Comparison of ENCODE assay signal across 12 cellular contexts in the genomic region with DNA sequence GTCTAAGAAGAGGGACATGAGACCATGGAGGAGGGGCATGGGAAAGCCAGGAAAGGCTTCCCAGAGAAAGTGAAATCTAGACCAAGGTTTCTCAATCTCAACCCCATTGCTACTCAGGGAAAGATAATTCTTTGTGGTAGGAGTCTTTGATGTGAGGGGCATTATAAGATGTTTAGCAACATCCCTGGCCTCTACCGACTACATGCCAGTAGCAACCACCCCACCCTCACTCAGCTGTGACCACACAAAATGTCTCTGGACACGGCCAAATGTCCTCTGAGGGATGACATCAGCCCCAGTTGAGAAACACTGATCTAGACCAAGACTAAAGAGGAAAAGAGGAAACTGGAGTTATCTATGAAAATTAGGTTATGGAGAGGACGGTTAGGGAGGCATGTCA.
DNase-seq lines count a peak whose midpoint lies in the region; ATAC-seq and TF ChIP-seq lines count a peak whose summit lies in the region.
"Had no signal": no experiment of that assay in that cellular context is flagged by ENCODE, and none has a peak within 500 bp of the region (broad histone marks: within the 10 kb centered on the region; RNA-seq: fewer than 3 reads in every experiment).

No MANE protein-coding gene starts in this region.

- peaks cover 0 to 3% (median 0%) of the 10 kb centered on the region in 3 donors for H3K27me3 ChIP-seq in psoas muscle (ENCODE audit: insufficient read depth in 3 of 3, low read length in 2 of 3)

- H3K36me3 ChIP-seq in psoas muscle (ENCODE audit: insufficient read depth in 1 of 2, low read depth in 1 of 2), result no peaks in the 10 kb centered on the region
- H3K36me3 ChIP-seq: BE2C, HAP-1 had no signal

- intact Hi-C loops in psoas muscle (cut with DNase I), result no loop called here

- DNase-seq in MV-4-11 (lab: John Stamatoyannopoulos, UW) (peak; percentile 78), NOMO-1 (lab: John Stamatoyannopoulos, UW; ENCODE audit: unreplicated experiment in 2 of 2) (peak; percentile 31 to 54), SKM-1 treated with dmso at 0.1 percent for 144 hours (lab: John Stamatoyannopoulos, UW; ENCODE audit: unreplicated experiment) (peak; percentile 60), psoas muscle (peak; percentile 23 to 46), GM03348 (ENCODE audit: low spot score) (no peak)
- DNase-seq in stimulated activated naive CD8-positive, alpha-beta T cell treated with anti-CD3 and anti-CD28 coated beads, Interleukin-15, Interleukin-2, amounts not matched to agents 100 U/mL and 50 U/mL, for 24 hours, result no peak
- DNase-seq: BE2C, DMS79 had no signal

- H3K4me3 ChIP-seq in psoas muscle, result no peak overlapping the region
- H3K4me3 ChIP-seq: A549, HAP-1 had no signal

- ATAC-seq in psoas muscle (peak in 1 of 4 donors; percentile 27), HG02571 (IDR thresholded peaks at IDR 0.05; ENCODE audit: unreplicated experiment) (no peak)
- no peak for ATAC-seq in stimulated activated naive CD8-positive, alpha-beta T cell treated with anti-CD3 and anti-CD28 coated beads, Interleukin-15, Interleukin-2, amounts not matched to agents 100 U/mL and 50 U/mL, for 24 hours
- ATAC-seq: A549 had no signal

- no peak for TF ChIP-seq CTCF in psoas muscle (IDR thresholded peaks at IDR 0.05)

- no peaks in the 10 kb centered on the region for H3K9me3 ChIP-seq in psoas muscle
- H3K9me3 ChIP-seq: BE2C, HAP-1 had no signal

- H3K4me1 ChIP-seq in psoas muscle, result no peaks in the 10 kb centered on the region
- H3K4me1 ChIP-seq: A549, BE2C, HAP-1 had no signal

- H3K27ac ChIP-seq in psoas muscle, result no peak overlapping the region
- H3K27ac ChIP-seq: A549, C4-2B had no signal

- WGBS in psoas muscle, 3 donors, result 32 to 50% (median 40%) methylated on average over 3 of the region's 3 CpGs

Comparison
In these comparisons a context has a peak if more than half of its experiments do, and no peak if none do; other contexts are left out.
1. DNase-seq: peak in MV-4-11 (single experiment), NOMO-1 (2 of 2), SKM-1 treated with dmso at 0.1 percent for 144 hours (single experiment) and psoas muscle (2 of 2); none in stimulated activated naive CD8-positive, alpha-beta T cell treated with anti-CD3 and anti-CD28 coated beads, Interleukin-15, Interleukin-2, amounts not matched to agents 100 U/mL and 50 U/mL, for 24 hours (single experiment) and GM03348 (single experiment).